ENCODE assay signal across 1 cellular context in the genomic region with DNA sequence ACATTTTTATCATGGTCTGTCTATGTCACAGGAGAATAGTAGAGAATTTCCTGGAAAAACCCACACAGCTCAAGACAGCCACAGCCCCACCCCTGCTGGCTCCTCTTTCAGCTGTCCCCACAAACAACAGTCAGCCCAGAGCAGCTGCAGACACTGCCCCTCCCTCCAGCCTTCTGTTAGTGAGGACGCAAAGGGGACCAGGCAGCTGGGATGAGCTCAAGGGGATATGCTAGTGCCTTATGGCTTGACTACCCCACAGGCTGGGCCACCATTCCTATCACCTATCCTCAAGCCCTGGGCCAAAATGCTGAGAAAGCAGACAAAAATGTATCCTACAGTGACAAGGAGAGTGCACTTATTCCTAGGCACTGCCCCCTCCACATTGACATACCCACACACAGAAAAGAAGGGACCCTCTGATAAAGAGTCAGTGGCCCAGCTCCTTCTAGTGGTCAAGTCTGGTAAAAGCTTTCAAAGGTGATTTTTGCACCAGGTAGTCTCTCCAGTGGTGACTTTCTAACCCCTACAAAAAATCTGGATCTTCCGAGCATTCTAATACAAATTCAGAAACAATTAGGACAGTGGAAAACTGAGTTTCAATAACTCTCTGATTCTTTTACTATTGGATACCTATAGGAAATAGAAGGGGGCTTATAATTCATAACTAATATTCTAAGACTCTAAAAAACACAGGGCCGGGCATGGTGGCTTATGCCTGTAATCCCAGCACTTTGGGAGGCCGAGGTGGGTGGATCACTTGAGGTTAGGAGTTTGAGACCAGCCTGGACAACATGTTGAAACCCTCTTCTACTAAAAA.
TF ChIP-seq lines count a peak whose summit lies in the region.

No MANE protein-coding gene starts in this region.

TF ChIP-seq in IMR-90, 13 proteins besides CTCF, POLR2A, EP300 and RAD21 (continued from another document):
- TF ChIP-seq, protein P1, sequence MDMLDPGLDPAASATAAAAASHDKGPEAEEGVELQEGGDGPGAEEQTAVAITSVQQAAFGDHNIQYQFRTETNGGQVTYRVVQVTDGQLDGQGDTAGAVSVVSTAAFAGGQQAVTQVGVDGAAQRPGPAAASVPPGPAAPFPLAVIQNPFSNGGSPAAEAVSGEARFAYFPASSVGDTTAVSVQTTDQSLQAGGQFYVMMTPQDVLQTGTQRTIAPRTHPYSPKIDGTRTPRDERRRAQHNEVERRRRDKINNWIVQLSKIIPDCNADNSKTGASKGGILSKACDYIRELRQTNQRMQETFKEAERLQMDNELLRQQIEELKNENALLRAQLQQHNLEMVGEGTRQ (IDR thresholded peaks at IDR 0.05; ENCODE audit: low read depth, low read length) = no peak
